ENCODE assay signal across 35 cellular contexts in genomic region chr18:12119358-12119757, GRCh38. TPM values are rescaled to one million over a fixed set of nuclear protein-coding genes. Genes with fewer than 3 reads are reported as not detected.
"Had no signal": no experiment of that assay in that cellular context is flagged by ENCODE, and none has a peak within 500 bp of the region (broad histone marks: within the 10 kb centered on the region; RNA-seq: fewer than 3 reads in every experiment).

No MANE protein-coding gene starts in this region.

- H3K4me1 ChIP-seq: gastroesophageal sphincter, heart right ventricle had no signal

- H3K36me3 ChIP-seq: brain microvascular endothelial cell, esophagus squamous epithelium, gastroesophageal sphincter, heart right ventricle had no signal

- H3K4me3 ChIP-seq: coronary artery, dorsolateral prefrontal cortex, esophagus squamous epithelium, gastroesophageal sphincter, heart right ventricle had no signal

- DNase-seq: activated CD4-positive, alpha-beta memory T cell treated with anti-CD3 and anti-CD28 coated beads, Interleukin-2, amount 10 ng/mL, durations not matched to agents 7 days and 5 days; activated CD4-positive, alpha-beta T cell treated with anti-CD3 and anti-CD28 coated beads for 1 hour; activated CD4-positive, alpha-beta T cell treated with anti-CD3 and anti-CD28 coated beads for 4 hours; activated CD4-positive, alpha-beta T cell treated with anti-CD3 and anti-CD28 coated beads, Interleukin-2, amount 10 ng/mL, durations not matched to agents 7 days and 5 days; activated CD4-positive, alpha-beta T cell treated with anti-CD3 and anti-CD28 coated beads, Interleukin-2, amount 50 U/mL, for 4 hours; activated CD8-positive, alpha-beta memory T cell treated with anti-CD3 and anti-CD28 coated beads, Interleukin-2, amount 50 U/mL, for 48 hours; activated gamma-delta T cell; activated naive CD4-positive, alpha-beta T cell; activated naive CD4-positive, alpha-beta T cell treated with anti-CD3 and anti-CD28 coated beads, Interleukin-2, amount 10 ng/mL, durations not matched to agents 7 days and 5 days; activated naive CD8-positive, alpha-beta T cell treated with anti-CD3 and anti-CD28 coated beads, Interleukin-2, amount 10 ng/mL, durations not matched to agents 7 days and 5 days; activated T-cell treated with anti-CD3 and anti-CD28 coated beads for 4 hours; activated T-cell treated with anti-CD3 and anti-CD28 coated beads, Interleukin-2, amount 50 U/mL, for 24 hours; activated T-cell treated with anti-CD3 and anti-CD28 coated beads, Interleukin-2, amount 50 U/mL, for 72 hours; brain microvascular endothelial cell; dorsolateral prefrontal cortex; effector memory CD8-positive, alpha-beta T cell; erythroblast; esophagus squamous epithelium; foreskin melanocyte; heart right ventricle; T-helper 1 cell; T-helper 17 cell; T1000 had no signal

- H3K27me3 ChIP-seq: brain microvascular endothelial cell had no signal

- H3K27ac ChIP-seq: brain microvascular endothelial cell, coronary artery, dorsolateral prefrontal cortex, esophagus squamous epithelium, gastroesophageal sphincter, heart right ventricle, VCaP had no signal

- H3K9me3 ChIP-seq: esophagus squamous epithelium, gastroesophageal sphincter, heart right ventricle had no signal

- FAIRE-seq: astrocyte, bronchial epithelial cell, TTC549 had no signal

- ATAC-seq: activated naive CD4-positive, alpha-beta T cell treated with anti-CD3 and anti-CD28 coated beads, Interleukin-2, amount 50 U/mL, for 72 hours; activated T-cell treated with anti-CD3 and anti-CD28 coated beads, Interleukin-2, amount 50 U/mL, for 72 hours; effector memory CD8-positive, alpha-beta T cell; gastroesophageal sphincter; heart right ventricle; T-helper 17 cell; WTC11 had no signal

RNA-seq across cellular contexts. Expression of gene ANKRD62, which starts 25.7 kb away (rescaled TPM):
- total RNA-seq: activated CD4-positive, alpha-beta memory T cell treated with anti-CD3 and anti-CD28 coated beads, Interleukin-2, amount 10 ng/mL, durations not matched to agents 7 days and 5 days; activated CD4-positive, alpha-beta T cell treated with anti-CD3 and anti-CD28 coated beads, Interleukin-2, amount 10 ng/mL, durations not matched to agents 7 days and 5 days; activated naive CD4-positive, alpha-beta T cell treated with anti-CD3 and anti-CD28 coated beads, Interleukin-2, amount 50 U/mL, for 72 hours; activated naive CD8-positive, alpha-beta T cell treated with anti-CD3 and anti-CD28 coated beads, Interleukin-2, amount 10 ng/mL, durations not matched to agents 7 days and 5 days; activated T-cell treated with anti-CD3 and anti-CD28 coated beads, Interleukin-2, amount 50 U/mL, for 72 hours; astrocyte; cardiac septum; fibroblast of lung; fibroblast of villous mesenchyme; gastroesophageal sphincter; glomerular endothelial cell; heart right ventricle; T-helper 17 cell; WTC11 had no signal
- polyA plus RNA-seq: fibroblast of lung, heart right ventricle had no signal
